In genomic region chr2:24825883-24826800, GRCh38 we compare ENCODE assay signal across 13 cellular contexts. TPM values are rescaled to one million over a fixed set of nuclear protein-coding genes. Genes with fewer than 3 reads are reported as not detected.
DNase-seq lines count a peak whose midpoint lies in the region; ATAC-seq, FAIRE-seq and TF ChIP-seq lines count a peak whose summit lies in the region.
"Had no signal": no experiment of that assay in that cellular context is flagged by ENCODE, and none has a peak within 500 bp of the region (broad histone marks: within the 10 kb centered on the region; RNA-seq: fewer than 3 reads in every experiment).

No MANE protein-coding gene starts in this region.

- TF ChIP-seq RAD21 in GM12878 (IDR thresholded peaks at IDR 0.05; ENCODE audit: insufficient read depth, low read depth, low read length) = no peak

- in situ Hi-C loops in GM12878 (cut with MboI) = loop anchor here (5.0 kb wide), 1 partner anchor 419 kb away; no protein-coding TSS in a partner anchor

- TF ChIP-seq EP300 in GM12878 (IDR thresholded peaks at IDR 0.05; ENCODE audit: borderline replicate concordance in 1 of 2, control insufficient read depth in 1 of 2, low read depth in 2 of 2, low read length in 2 of 2) = no peak

- H3K4me2 ChIP-seq in GM12878 (ENCODE audit: control insufficient read depth, insufficient read depth) = no peak overlapping the region

- RAD21 ChIA-PET in GM12878 (lab: Charles Lee; ENCODE audit: unreplicated experiment) = interaction anchor here (0.9 to 5.9 kb wide), 3 partner anchors 214 to 416 kb away, joined by 3 to 66 read pairs (median 63); no protein-coding TSS in a partner anchor

- POLR2A ChIA-PET in CD8-positive, alpha-beta T cell (lab: Charles Lee) = no interaction called here
- POLR2A ChIA-PET in HEK293 (lab: Yijun Ruan, JAX) = no interaction called here
- POLR2A ChIA-PET in GM12878 (lab: Charles Lee) = interaction anchor here (0.6 to 1.8 kb wide), 2 partner anchors 212 to 213 kb away, joined by 9 read pairs; no protein-coding TSS in a partner anchor

- SMC1A ChIA-PET in GM12878 (lab: Charles Lee; ENCODE audit: uncharacterized antibody, unreplicated experiment) = interaction anchor here (0.9 to 5.4 kb wide), 5 partner anchors 74 to 416 kb away, joined by 3 to 55 read pairs (median 4); no protein-coding TSS in a partner anchor

- intact Hi-C loops in CD8-positive, alpha-beta T cell (cut with DNase I, micrococcal nuclease) = no loop called here
- intact Hi-C loops in GM12878 (cut with micrococcal nuclease; ENCODE audit: unreplicated experiment) = loop anchor here (2.0 to 10.0 kb wide), 3 partner anchors 33 to 309 kb away; partner anchors contain the start of genes CENPO and PTRHD1

- BruUV-seq in GM12878 (replicated peaks; lab: Mats Ljungman, UMichigan) = no TSS peak

- H3K9me3 Mint-ChIP-seq in CD8-positive, alpha-beta T cell = no peaks in the 10 kb centered on the region

- no peak for ATAC-seq in CD8-positive, alpha-beta T cell
- peak; percentile 12 for ATAC-seq in GM12878

- H3K79me2 ChIP-seq in GM12878 (ENCODE audit: control insufficient read depth, insufficient read depth, low read length) = no peaks in the 10 kb centered on the region

- CTCF ChIA-PET in CD8-positive, alpha-beta T cell (lab: Charles Lee) = interaction anchor here (0.8 to 15.6 kb wide), 9 partner anchors 10 to 521 kb away, joined by 3 to 209 read pairs (median 4); no protein-coding TSS in a partner anchor
- CTCF ChIA-PET in HEK293 (lab: Yijun Ruan, JAX) (interaction anchor here (0.6 to 3.6 kb wide), 13 partner anchors 25 to 416 kb away, joined by 3 to 38 read pairs (median 4); no protein-coding TSS in a partner anchor), GM12878 (lab: Yijun Ruan, JAX) (interaction anchor here (0.8 to 7.7 kb wide), 8 partner anchors 17 to 424 kb away, joined by 3 to 124 read pairs (median 10); partner anchors contain the start of genes CENPO and PTRHD1)

- no peaks in the 10 kb centered on the region for H3K9me3 ChIP-seq in CD8-positive, alpha-beta T cell (ENCODE audit: low read length)
- H3K9me3 ChIP-seq in HEK293 (ENCODE audit: control insufficient read depth, insufficient read depth, low read depth, low read length) (no peaks in the 10 kb centered on the region), GM12878 (replicated peaks; ENCODE audit: control insufficient read depth, insufficient read depth, low read length) (no peaks in the 10 kb centered on the region)
- H3K9me3 ChIP-seq: ovary, SJSA1 had no signal

- no peak for FAIRE-seq in GM12878 (lab: Jason Lieb, UNC)
- FAIRE-seq: keratinocyte had no signal

- no peaks in the 10 kb centered on the region for H3K27me3 ChIP-seq in CD8-positive, alpha-beta T cell (ENCODE audit: insufficient read depth, low read length)
- H3K27me3 ChIP-seq in GM12878 (replicated peaks in 1 of 2; ENCODE audit: control insufficient read depth in 2 of 2, insufficient read depth in 2 of 2, low read length in 1 of 2) = no peaks in the 10 kb centered on the region
- H3K27me3 ChIP-seq: ovary, SJSA1 had no signal

- peaks cover 12% of the 10 kb centered on the region for H3K4me1 Mint-ChIP-seq in CD8-positive, alpha-beta T cell (ENCODE audit: low read depth)

- no peak for TF ChIP-seq CTCF in CD8-positive, alpha-beta T cell (IDR thresholded peaks at IDR 0.05)
- TF ChIP-seq CTCF in HEK293 (tag by site-specific recombination; IDR thresholded peaks at IDR 0.05) = no peak
- TF ChIP-seq CTCF in GM12878 (IDR thresholded peaks at IDR 0.05 in 2 of 3, conservative IDR thresholded peaks at IDR 0.05 in 1 of 3; ENCODE audit: control insufficient read depth in 2 of 3, extremely low read depth in 1 of 3, insufficient read depth in 1 of 3, low read depth in 3 of 3, low read length in 3 of 3) = no peak

- TF ChIP-seq POLR2A in GM12878 (IDR thresholded peaks at IDR 0.05; ENCODE audit: low read depth, low read length) = no peak

- no peaks in the 10 kb centered on the region for H3K4me1 ChIP-seq in CD8-positive, alpha-beta T cell (ENCODE audit: insufficient read depth, low read length)
- H3K4me1 ChIP-seq in HEK293 (ENCODE audit: control insufficient read depth, insufficient read depth, low read length) (no peaks in the 10 kb centered on the region), GM12878 (ENCODE audit: control insufficient read depth, insufficient read depth, low read length) (no peaks in the 10 kb centered on the region; the same call in 1 of the 2 replicates)

- no peaks in the 10 kb centered on the region for H3K27me3 Mint-ChIP-seq in CD8-positive, alpha-beta T cell (ENCODE audit: low read depth)

- H3K27ac ChIP-seq in CD8-positive, alpha-beta T cell (ENCODE audit: low read depth, low read length) = no peak overlapping the region
- H3K27ac ChIP-seq in HEK293 (ENCODE audit: extremely low read depth, low read depth, low read length) = no peak overlapping the region
- no peak overlapping the region; the same call in 1 of the 2 replicates for H3K27ac ChIP-seq in GM12878 (ENCODE audit: control insufficient read depth, insufficient read depth)
- H3K27ac ChIP-seq: ovary, SJSA1 had no signal

- no peak overlapping the region for H3K9ac ChIP-seq in GM12878 (ENCODE audit: control insufficient read depth, insufficient read depth, low read length)

- H4K20me1 ChIP-seq in GM12878 (ENCODE audit: control insufficient read depth, insufficient read depth) = no peaks in the 10 kb centered on the region; the same call in 1 of the 2 replicates

- H3K36me3 ChIP-seq in CD8-positive, alpha-beta T cell (ENCODE audit: insufficient read depth, low read length) = no peaks in the 10 kb centered on the region
- H3K36me3 ChIP-seq in HEK293 (ENCODE audit: control insufficient read depth in 2 of 2, insufficient read depth in 1 of 2, low read length in 2 of 2) = peaks cover 6 to 74% of the 10 kb centered on the region in 2 experiments; a peak in 2 of 3 replicates
- H3K36me3 ChIP-seq in GM12878 (ENCODE audit: control insufficient read depth in 2 of 2, insufficient read depth in 2 of 2, low read length in 1 of 2) = peaks cover 17 to 21% of the 10 kb centered on the region in 2 experiments; a peak in 3 of 4 replicates

- H3K4me3 Mint-ChIP-seq in CD8-positive, alpha-beta T cell = no peak overlapping the region

- H2AFZ ChIP-seq in GM12878 (ENCODE audit: control insufficient read depth, low read depth, low read length) = no peak overlapping the region

- DNase-seq in CD8-positive, alpha-beta T cell = peak in 1 of 7 experiments; percentile 41
- no peak for DNase-seq in GM12878 (ENCODE audit: low read depth, low spot score)
- DNase-seq in mesenteric fat pad (ENCODE audit: low spot score) = peak; percentile 64
- no peak for DNase-seq in hepatic stellate cell (ENCODE audit: low spot score)
- DNase-seq in stimulated activated CD4-positive, alpha-beta T cell treated with anti-CD3 and anti-CD28 coated beads, Interleukin-2, amount 100 ng/mL, for 48 hours = no peak
- no peak for DNase-seq in HPDE6-E6E7 (ENCODE audit: extremely low spot score)
- no peak for DNase-seq in NK-92 (lab: John Stamatoyannopoulos, UW; ENCODE audit: unreplicated experiment)
- DNase-seq: effector CD8-positive, alpha-beta T cell; NCI-H1930; ovary had no signal

- H3K36me3 Mint-ChIP-seq in CD8-positive, alpha-beta T cell = peaks cover 18% of the 10 kb centered on the region

- H3K4me3 ChIP-seq in CD8-positive, alpha-beta T cell (ENCODE audit: low read depth, low read length) = no peak overlapping the region
- H3K4me3 ChIP-seq in HEK293 (ENCODE audit: low read depth, low read length) (no peak overlapping the region), GM12878 (no peak overlapping the region)
- H3K4me3 ChIP-seq: ovary, SJSA1 had no signal

- H3K27ac Mint-ChIP-seq in CD8-positive, alpha-beta T cell = peak overlapping the region; percentile 18

- 82% methylated on average over 15 of the region's 16 CpGs for WGBS in GM12878 (ENCODE audit: insufficient coverage, insufficient replicate concordance, low lambda C conversion rate, missing lambda C conversion rate)

TF ChIP-seq in GM12878, 131 proteins besides CTCF, POLR2A, EP300 and RAD21 (continues in another document):
- peak; percentile 64; the same call in 1 of the 2 replicates for TF ChIP-seq RUNX3 (IDR thresholded peaks at IDR 0.05; ENCODE audit: low read length)

RNA-seq across cellular contexts. Expression of gene CENPO, which starts 32.9 kb away (rescaled TPM):
- 1 to 10 TPM; 3.4 to 3.6 TPM for total RNA-seq in CD8-positive, alpha-beta T cell
- total RNA-seq in GM12878 (2013; cell fraction: nucleolus; rRNA removed) = 46.1 and 46.2 TPM in 2 replicates
- total RNA-seq in GM12878 (2014; rRNA removed) (28.2 and 31.7 TPM in 2 replicates), GM12878 (2014; rRNA removed; fragmentation: Illumina TruSeq; extraction: Trizol) (22.1 and 22.2 TPM in 2 replicates), GM12878 (2021) (25.5 and 31.1 TPM in 2 replicates), mesenteric fat pad (3.7 TPM)
- 15.8 TPM for polyA plus RNA-seq in GM12878 (2011; ENCODE audit: low read depth)
- polyA plus RNA-seq in GM12878 (2011; rRNA removed) (34.4 and 37.0 TPM in 2 replicates), GM12878 (2014; fragmentation: Illumina TruSeq; extraction: Trizol) (32.3 and 37.6 TPM in 2 replicates), GM12878 (2014; fragmentation: Nextera tagmentation; extraction: Ambion mirVana) (10 to 100 TPM; 18.7 to 23.1 TPM), GM12878 (2014; rRNA removed) (26.9 and 35.1 TPM in 2 replicates), GM12878 (2016; fragmentation: Nextera tagmentation; extraction: Ambion mirVana) (10 to 100 TPM; 32.0 to 34.7 TPM)
- 23.8 and 29.6 TPM in 2 replicates for polyA plus RNA-seq in GM12878 (2011; cell fraction: cytosol; rRNA removed)
- 61.0 and 61.3 TPM in 2 replicates for polyA plus RNA-seq in GM12878 (2011; cell fraction: nucleus; rRNA removed)
- polyA plus RNA-seq in GM12878 (2012) = 18.2 and 20.6 TPM in 2 replicates
- 37.5 and 37.6 TPM in 2 replicates for polyA minus RNA-seq in GM12878 (2011; rRNA and poly(A)+ RNA removed)
- 9.1 and 16.5 TPM in 2 replicates for polyA minus RNA-seq in GM12878 (2011; cell fraction: cytosol; rRNA and poly(A)+ RNA removed)
- 26.1 and 41.1 TPM in 2 replicates for polyA minus RNA-seq in GM12878 (2011; cell fraction: nucleus; rRNA and poly(A)+ RNA removed)

RNA-seq across cellular contexts. Expression of gene PTRHD1, which starts 33.0 kb away (rescaled TPM):
- total RNA-seq in CD8-positive, alpha-beta T cell = 10 to 100 TPM; 12.2 to 19.0 TPM
- 3.0 and 3.3 TPM in 2 replicates for total RNA-seq in GM12878 (2013; cell fraction: nucleolus; rRNA removed)
- total RNA-seq in GM12878 (2014; rRNA removed) = 41.3 and 46.1 TPM in 2 replicates
- total RNA-seq in GM12878 (2014; rRNA removed; fragmentation: Illumina TruSeq; extraction: Trizol) = 28.1 and 30.4 TPM in 2 replicates
- total RNA-seq in GM12878 (2021) = 36.6 and 39.0 TPM in 2 replicates
- 45.7 TPM for polyA plus RNA-seq in GM12878 (2011; ENCODE audit: low read depth)
- 59.3 and 62.3 TPM in 2 replicates for polyA plus RNA-seq in GM12878 (2011; rRNA removed)
- polyA plus RNA-seq in GM12878 (2011; cell fraction: cytosol; rRNA removed) = 62.4 and 64.8 TPM in 2 replicates
- 21.7 and 25.7 TPM in 2 replicates for polyA plus RNA-seq in GM12878 (2011; cell fraction: nucleus; rRNA removed)
- polyA plus RNA-seq in GM12878 (2012) = 59.1 and 91.0 TPM in 2 replicates
- 8.2 and 15.9 TPM in 2 replicates for polyA plus RNA-seq in GM12878 (2014; fragmentation: Illumina TruSeq; extraction: Trizol)
- 10 to 100 TPM; 30.6 to 43.9 TPM for polyA plus RNA-seq in GM12878 (2014; fragmentation: Nextera tagmentation; extraction: Ambion mirVana)
- 54.6 and 64.2 TPM in 2 replicates for polyA plus RNA-seq in GM12878 (2014; rRNA removed)
- polyA plus RNA-seq in GM12878 (2016; fragmentation: Nextera tagmentation; extraction: Ambion mirVana) = 10 to 100 TPM; 50.0 to 52.2 TPM
- 14.5 and 15.7 TPM in 2 replicates for polyA minus RNA-seq in GM12878 (2011; rRNA and poly(A)+ RNA removed)
- polyA minus RNA-seq in GM12878 (2011; cell fraction: cytosol; rRNA and poly(A)+ RNA removed) = 8.3 and 9.9 TPM in 2 replicates
- 3.7 and 7.2 TPM in 2 replicates for polyA minus RNA-seq in GM12878 (2011; cell fraction: nucleus; rRNA and poly(A)+ RNA removed)
- 12.9 TPM for total RNA-seq in mesenteric fat pad
